8 cellular contexts compared by ENCODE assay signal in the genomic region with DNA sequence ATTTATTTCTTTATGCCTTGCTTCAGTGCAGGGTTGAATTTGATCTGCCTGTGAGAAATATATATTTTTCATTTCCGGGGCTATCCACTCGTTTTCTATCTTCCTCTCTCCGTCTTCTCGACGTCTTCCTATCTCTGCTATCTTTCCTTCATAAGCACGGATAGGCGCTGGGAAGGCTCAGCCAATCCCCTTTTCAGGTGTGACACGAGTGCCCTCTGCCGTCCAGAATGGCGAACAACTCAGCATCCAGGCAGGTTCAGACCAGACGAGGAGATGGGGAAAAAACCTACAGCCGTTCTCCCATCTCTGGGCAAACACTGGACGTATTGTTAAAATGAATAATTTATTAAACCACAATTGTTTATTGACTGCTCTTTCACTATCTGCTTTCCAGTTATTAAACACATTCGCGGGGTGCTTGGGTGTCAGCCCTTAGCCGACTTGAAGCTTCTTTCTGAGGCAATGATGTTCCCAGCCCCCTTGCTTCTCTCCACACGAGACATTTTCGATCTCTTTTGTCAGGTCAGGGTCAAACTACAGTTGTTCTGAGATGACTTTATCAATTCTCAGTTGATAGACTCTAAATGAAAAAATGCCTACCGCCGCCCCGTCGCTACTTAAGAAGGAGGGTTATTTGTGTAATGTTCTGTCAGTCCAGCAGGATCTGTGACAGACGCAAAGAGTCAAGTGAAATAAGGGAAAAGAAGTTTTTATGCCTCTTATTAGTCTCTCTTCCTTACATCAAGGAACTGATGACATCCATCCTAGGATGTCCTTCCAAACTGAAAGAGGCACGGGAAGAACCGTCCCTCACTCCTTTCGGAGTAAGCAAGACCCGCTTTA.
DNase-seq lines count a peak whose midpoint lies in the region; ATAC-seq and TF ChIP-seq lines count a peak whose summit lies in the region.

No MANE protein-coding gene starts in this region.

- ATAC-seq in HG02588 (IDR thresholded peaks at IDR 0.05; ENCODE audit: unreplicated experiment) (peak; percentile 92), aorta (ENCODE audit: low FRiP score) (no peak), HG03139 (IDR thresholded peaks at IDR 0.05; ENCODE audit: unreplicated experiment) (no peak)

- DNase-seq in GM04504 (ENCODE audit: low read depth) (peak; percentile 45), NCI-H2107 (lab: John Stamatoyannopoulos, UW) (peak; percentile 12), fibroblast of the aortic adventitia (ENCODE audit: low read depth) (peak; percentile 71), neuronal stem cell (ENCODE audit: low spot score) (peak; percentile 69), aorta (peak; percentile 73 to 92)
- peak; percentile 26 to 30 for DNase-seq in activated CD4-positive, alpha-beta T cell treated with anti-CD3 and anti-CD28 coated beads, Interleukin-2, amount 50 U/mL, for 4 hours

- H3K4me2 ChIP-seq in neuronal stem cell (ENCODE audit: insufficient read depth, low read length, poor library complexity, severe bottlenecking) = no peak overlapping the region

- no peak overlapping the region for H3K23ac ChIP-seq in neuronal stem cell (ENCODE audit: low read depth, low read length, poor library complexity)

- H3K4me3 ChIP-seq in fibroblast of the aortic adventitia (ENCODE audit: low read depth, low read length) (no peak overlapping the region), neuronal stem cell (ENCODE audit: low read length in 2 of 2) (no peak overlapping the region), aorta (ENCODE audit: low read length in 2 of 2) (no peak overlapping the region)

- H2BK120ac ChIP-seq in neuronal stem cell (ENCODE audit: low read depth, low read length) = no peak overlapping the region

- no peak overlapping the region for H3K9ac ChIP-seq in neuronal stem cell (ENCODE audit: low read depth, low read length, poor library complexity)

- no peak overlapping the region for H3K14ac ChIP-seq in neuronal stem cell (ENCODE audit: low read length)

- H3K36me3 ChIP-seq in neuronal stem cell (replicated peaks in 1 of 2; ENCODE audit: control insufficient read depth in 2 of 2, insufficient read depth in 2 of 2, low read length in 2 of 2) = no peaks in the 10 kb centered on the region
- no peaks in the 10 kb centered on the region for H3K36me3 ChIP-seq in aorta (ENCODE audit: control insufficient read depth in 1 of 2, insufficient read depth in 2 of 2, low read length in 1 of 2)

- H3K9me3 ChIP-seq in neuronal stem cell (replicated peaks in 1 of 2; ENCODE audit: control insufficient read depth in 2 of 2, insufficient read depth in 1 of 2, low read depth in 1 of 2, low read length in 2 of 2) (no peaks in the 10 kb centered on the region), aorta (ENCODE audit: control insufficient read depth, low read length) (no peaks in the 10 kb centered on the region)

- no peaks in the 10 kb centered on the region for H3K79me1 ChIP-seq in neuronal stem cell (ENCODE audit: low read depth, low read length)

- H2BK15ac ChIP-seq in neuronal stem cell (ENCODE audit: low read length) = no peak overlapping the region

- H3K27me3 ChIP-seq in neuronal stem cell (ENCODE audit: control insufficient read depth in 3 of 3, insufficient read depth in 3 of 3, low read depth in 1 of 3, low read length in 3 of 3) (peaks cover 0 to 7% (median 0%) of the 10 kb centered on the region in 3 experiments), aorta (ENCODE audit: control insufficient read depth in 1 of 2, insufficient read depth in 2 of 2, low read length in 1 of 2) (peaks cover 0 to 1% of the 10 kb centered on the region in 2 donors)

- no peak overlapping the region for H4K91ac ChIP-seq in neuronal stem cell (ENCODE audit: low read depth, low read length, poor library complexity)

- no peak overlapping the region for H2BK12ac ChIP-seq in neuronal stem cell (ENCODE audit: low read length)

- H3K27ac ChIP-seq in neuronal stem cell (replicated peaks; ENCODE audit: low read length) (no peak overlapping the region), aorta (ENCODE audit: low read depth in 1 of 2, low read length in 2 of 2) (no peak overlapping the region)

- WGBS in neuronal stem cell (ENCODE audit: extremely low coverage in 2 of 2, insufficient read length in 2 of 2, insufficient replicate concordance in 1 of 2), 2 donors = no CpG with 5 or more reads among the region's 27 CpGs
- 28 to 34% methylated on average over 27 of the region's 27 CpGs for WGBS in aorta, 2 donors

- H2AFZ ChIP-seq in neuronal stem cell (ENCODE audit: low read length) = peak overlapping the region; percentile 63

- H2AK5ac ChIP-seq in neuronal stem cell (ENCODE audit: low read depth, low read length) = no peak overlapping the region

- no peak overlapping the region for H3K4ac ChIP-seq in neuronal stem cell (ENCODE audit: low read length)

- H3K4me1 ChIP-seq in neuronal stem cell (ENCODE audit: control insufficient read depth in 2 of 2, insufficient read depth in 1 of 2, low read depth in 1 of 2, low read length in 2 of 2) = no peaks in the 10 kb centered on the region
- H3K4me1 ChIP-seq in aorta (ENCODE audit: control insufficient read depth in 1 of 2, insufficient read depth in 2 of 2, low read length in 2 of 2) = no peaks in the 10 kb centered on the region

- peak; percentile 65 for TF ChIP-seq CTCF in fibroblast of the aortic adventitia (IDR thresholded peaks at IDR 0.05; ENCODE audit: insufficient read depth, low read length)

- no peak overlapping the region for H2BK5ac ChIP-seq in neuronal stem cell (ENCODE audit: low read length)

- no peak overlapping the region for H4K8ac ChIP-seq in neuronal stem cell (ENCODE audit: low read depth, low read length)

- intact Hi-C loops in aorta (cut with DNase I) = no loop called here

- no peak overlapping the region for H3K18ac ChIP-seq in neuronal stem cell (ENCODE audit: low read length)

Comparison
In these comparisons a context has a peak if more than half of its experiments do, and no peak if none do; other contexts are left out.
1. DNase-seq: peak in every context shown above with its lines; median percentile 82 in aorta; 71 in fibroblast of the aortic adventitia; 69 in neuronal stem cell; 45 in GM04504; 28 in activated CD4-positive, alpha-beta T cell treated with anti-CD3 and anti-CD28 coated beads, Interleukin-2, amount 50 U/mL, for 4 hours; 12 in NCI-H2107.